In genomic region chr15:54979949-54980348, GRCh38 we compare ENCODE assay signal across 24 cellular contexts.
"Had no signal": no experiment of that assay in that cellular context is flagged by ENCODE, and none has a peak within 500 bp of the region (broad histone marks: within the 10 kb centered on the region; RNA-seq: fewer than 3 reads in every experiment).

No MANE protein-coding gene starts in this region.

- H3K79me2 ChIP-seq: hepatocyte had no signal

- H3K9me3 Mint-ChIP-seq: stimulated activated naive CD8-positive, alpha-beta T cell treated with anti-CD3 and anti-CD28 coated beads, Interleukin-15, Interleukin-2, amounts not matched to agents 100 ng/mL and 50 ng/mL, for 24 hours had no signal

- H3K4me2 ChIP-seq: hepatocyte had no signal

- H3K4me1 ChIP-seq: left lung, lower lobe of right lung, psoas muscle, spleen, upper lobe of right lung, vagina had no signal

- H3K4me3 Mint-ChIP-seq: dendritic cell treated with granulocyte-macrophage colony-stimulating factor and Interleukin-4, amounts not matched to agents 40 ng/mL and 50 ng/mL, for 4 days; memory B cell; nephron progenitor cell; stimulated activated memory B cell treated with anti-CD40 and anti-IgM and Interleukin-4, amounts not matched to agents 10 μg/mL and 1 μg/mL and 100 μg/mL, for 72 hours; stimulated activated naive CD8-positive, alpha-beta T cell treated with anti-CD3 and anti-CD28 coated beads, Interleukin-15, Interleukin-2, amounts not matched to agents 100 ng/mL and 50 ng/mL, for 24 hours had no signal

- DNase-seq: foreskin melanocyte; head of caudate nucleus; islet precursor cell; left lung; lower lobe of right lung; midbrain; nephron progenitor cell; psoas muscle; spleen; stimulated activated CD4-positive, alpha-beta T cell treated with anti-CD3 and anti-CD28 coated beads, Interleukin-15, amount 100 ng/mL, for 24 hours; stimulated activated CD4-positive, alpha-beta T cell treated with anti-CD3 and anti-CD28 coated beads, Interleukin-1b, Interleukin-23, amount 100 ng/mL, for 48 hours; stimulated activated CD4-positive, alpha-beta T cell treated with anti-CD3 and anti-CD28 coated beads, Interleukin-4, amount 100 ng/mL, for 24 hours; tibial artery; upper lobe of right lung had no signal

- H3K4me3 ChIP-seq: hepatocyte, left lung, lower lobe of right lung, psoas muscle, spleen, tibial artery, upper lobe of right lung, vagina had no signal

- H3K27ac Mint-ChIP-seq: dendritic cell treated with granulocyte-macrophage colony-stimulating factor and Interleukin-4, amounts not matched to agents 40 ng/mL and 50 ng/mL, for 4 days; memory B cell; nephron progenitor cell; stimulated activated memory B cell treated with anti-CD40 and anti-IgM and Interleukin-4, amounts not matched to agents 10 μg/mL and 1 μg/mL and 100 μg/mL, for 72 hours; stimulated activated naive CD8-positive, alpha-beta T cell treated with anti-CD3 and anti-CD28 coated beads, Interleukin-15, Interleukin-2, amounts not matched to agents 100 ng/mL and 50 ng/mL, for 24 hours had no signal

- H3K27me3 Mint-ChIP-seq: dendritic cell treated with granulocyte-macrophage colony-stimulating factor and Interleukin-4, amounts not matched to agents 40 ng/mL and 50 ng/mL, for 4 days had no signal

- H3K4me1 Mint-ChIP-seq: memory B cell; stimulated activated memory B cell treated with anti-CD40 and anti-IgM and Interleukin-4, amounts not matched to agents 10 μg/mL and 1 μg/mL and 100 μg/mL, for 72 hours had no signal

- H3K9me3 ChIP-seq: left lung, lower lobe of right lung, neutrophil, psoas muscle, spleen, tibial artery, upper lobe of right lung, vagina had no signal

- ATAC-seq: left lung; lower lobe of right lung; psoas muscle; sciatic nerve; stimulated activated memory B cell treated with anti-CD40 and anti-IgM and Interleukin-4, amounts not matched to agents 10 μg/mL and 1 μg/mL and 100 μg/mL, for 72 hours; upper lobe of right lung had no signal

- H3K27ac ChIP-seq: hepatocyte, left lung, lower lobe of right lung, neutrophil, psoas muscle, spleen, tibial artery, upper lobe of right lung, vagina had no signal

- H3K36me3 Mint-ChIP-seq: memory B cell; stimulated activated memory B cell treated with anti-CD40 and anti-IgM and Interleukin-4, amounts not matched to agents 10 μg/mL and 1 μg/mL and 100 μg/mL, for 72 hours had no signal

- H3K27me3 ChIP-seq: hepatocyte, left lung, neutrophil, spleen, tibial artery, upper lobe of right lung, vagina had no signal

- FAIRE-seq: colon, endothelial cell of umbilical vein had no signal

- H2AFZ ChIP-seq: hepatocyte had no signal

- H3K36me3 ChIP-seq: left lung, lower lobe of right lung, neutrophil, spleen, tibial artery, upper lobe of right lung, vagina had no signal
